In the genomic region with DNA sequence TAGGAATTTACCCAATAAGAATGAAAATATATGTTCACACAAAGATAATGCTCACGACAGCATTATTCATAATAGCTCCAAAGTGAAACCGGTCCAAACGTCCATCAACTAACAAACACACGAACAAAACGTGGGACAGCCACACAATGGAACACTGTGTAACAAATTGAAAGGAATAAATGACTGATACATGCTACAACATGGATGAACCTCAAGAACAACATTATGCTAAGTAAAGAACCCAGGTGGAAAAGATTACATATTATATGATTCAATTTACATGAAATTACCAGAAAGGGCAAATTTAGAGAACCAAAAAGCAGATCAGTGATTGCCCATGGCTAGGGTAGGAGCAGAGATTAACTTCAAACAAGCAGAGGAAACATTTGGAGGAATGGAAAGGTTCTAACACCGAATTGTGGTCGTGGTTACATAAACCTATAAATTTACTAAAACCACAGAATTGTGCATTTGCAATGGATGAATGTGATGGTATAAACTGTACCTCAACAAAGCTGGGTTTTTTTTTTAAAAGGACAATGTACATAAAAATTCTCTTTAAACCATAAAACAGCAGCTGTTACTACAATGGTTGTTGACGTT, we compare ENCODE assay signal across 1 cellular context.
TF ChIP-seq lines count a peak whose summit lies in the region.

No MANE protein-coding gene starts in this region.

TF ChIP-seq in H1, 55 proteins besides CTCF, POLR2A, EP300 and RAD21 (continued from another document):
- TF ChIP-seq PHF8 (conservative IDR thresholded peaks at IDR 0.05; ENCODE audit: low read depth, low read length) (no peak), SIRT6 (IDR thresholded peaks at IDR 0.05; ENCODE audit: low read length) (no peak), EZH2 (IDR thresholded peaks at IDR 0.05; ENCODE audit: low read depth, low read length, severe bottlenecking) (no peak), CTBP2 (IDR thresholded peaks at IDR 0.05; ENCODE audit: borderline replicate concordance, insufficient read depth, insufficient read length, low read length) (no peak), RBBP5 (IDR thresholded peaks at IDR 0.05; ENCODE audit: borderline replicate concordance, low read depth, low read length) (no peak), CBX8 (IDR thresholded peaks at IDR 0.05; ENCODE audit: borderline replicate concordance, low read depth, low read length) (no peak), SP2 (IDR thresholded peaks at IDR 0.05; ENCODE audit: low read length) (no peak)
- TF ChIP-seq, protein P1, sequence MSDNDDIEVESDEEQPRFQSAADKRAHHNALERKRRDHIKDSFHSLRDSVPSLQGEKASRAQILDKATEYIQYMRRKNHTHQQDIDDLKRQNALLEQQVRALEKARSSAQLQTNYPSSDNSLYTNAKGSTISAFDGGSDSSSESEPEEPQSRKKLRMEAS (IDR thresholded peaks at IDR 0.05), result no peak
TF ChIP-seq in H1: peak in this region for 0.
